ENCODE assay signal across 1 cellular context in genomic region chr19:5681446-5682292, GRCh38.
TF ChIP-seq lines count a peak whose summit lies in the region.

No MANE protein-coding gene starts in this region.

TF ChIP-seq in endothelial cell of umbilical vein, 7 proteins besides CTCF, POLR2A, EP300 and RAD21:
- no peak for TF ChIP-seq MAX (IDR thresholded peaks at IDR 0.05; ENCODE audit: insufficient read depth, insufficient read length)
- TF ChIP-seq GATA2 (IDR thresholded peaks at IDR 0.05; ENCODE audit: insufficient read depth, insufficient read length, low read depth, low read length): no peak
- no peak for TF ChIP-seq FOS (IDR thresholded peaks at IDR 0.05; ENCODE audit: borderline replicate concordance, insufficient read depth, low read length)
- no peak for TF ChIP-seq JUN (IDR thresholded peaks at IDR 0.05; ENCODE audit: borderline replicate concordance, insufficient read depth, insufficient read length, low read depth)
- TF ChIP-seq EZH2 (IDR thresholded peaks at IDR 0.05; ENCODE audit: borderline replicate concordance, low read depth, low read length, severe bottlenecking): no peak
- TF ChIP-seq MYC (IDR thresholded peaks at IDR 0.05; ENCODE audit: low read depth, low read length): no peak
- no peak for TF ChIP-seq POLR2AphosphoS5 (IDR thresholded peaks at IDR 0.05; ENCODE audit: insufficient read depth, low read depth, low read length)
